ENCODE assay signal across 15 cellular contexts in the genomic region with DNA sequence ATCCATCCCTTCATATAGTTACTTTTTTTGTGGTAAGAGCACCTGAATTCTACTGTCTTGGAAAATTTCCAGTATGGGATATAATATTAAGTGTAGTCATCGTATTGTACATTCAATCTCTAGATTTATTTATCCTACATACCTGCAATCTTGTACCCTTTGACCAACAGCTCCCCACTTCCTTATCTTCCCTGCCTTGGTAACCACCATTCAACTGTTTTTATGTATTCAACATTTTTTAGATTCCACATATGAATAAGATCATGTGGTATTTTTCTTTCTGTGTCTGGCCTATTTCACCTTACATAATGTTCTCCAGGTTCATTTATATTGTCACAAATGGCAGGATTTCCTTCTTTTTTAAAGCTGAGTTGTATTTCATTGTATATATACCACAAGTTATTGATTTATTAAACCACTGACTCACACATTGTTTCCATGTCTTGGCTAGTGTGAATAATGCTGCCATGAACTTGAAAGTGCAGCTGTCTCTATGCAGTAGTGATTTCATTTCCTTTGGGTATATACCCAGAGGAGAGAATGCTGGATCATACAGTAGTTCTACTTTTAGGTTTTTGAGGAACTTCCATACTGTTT.
DNase-seq lines count a peak whose midpoint lies in the region; ATAC-seq, FAIRE-seq and TF ChIP-seq lines count a peak whose summit lies in the region.
"Had no signal": no experiment of that assay in that cellular context is flagged by ENCODE, and none has a peak within 500 bp of the region (broad histone marks: within the 10 kb centered on the region; RNA-seq: fewer than 3 reads in every experiment).

No MANE protein-coding gene starts in this region.

- H4K20me1 ChIP-seq in GM12878 (ENCODE audit: control insufficient read depth, insufficient read depth) (no peaks in the 10 kb centered on the region), OCI-LY7 (ENCODE audit: insufficient read depth, low read length) (no peaks in the 10 kb centered on the region)

- no peak for TF ChIP-seq POLR2A in GM12878 (IDR thresholded peaks at IDR 0.05; ENCODE audit: low read depth, low read length)

- H2AFZ ChIP-seq in GM12878 (ENCODE audit: control insufficient read depth, low read depth, low read length) (no peak overlapping the region), OCI-LY7 (ENCODE audit: low read length) (no peak overlapping the region)
- H2AFZ ChIP-seq: PC-9 had no signal

- H3K27me3 Mint-ChIP-seq in activated naive CD4-positive, alpha-beta T cell treated with anti-CD3 and anti-CD28 coated beads, Interleukin-2, amount 10 ng/mL, durations not matched to agents 7 days and 5 days = no peaks in the 10 kb centered on the region

- no peaks in the 10 kb centered on the region for H3K9me3 Mint-ChIP-seq in activated naive CD4-positive, alpha-beta T cell treated with anti-CD3 and anti-CD28 coated beads, Interleukin-2, amount 10 ng/mL, durations not matched to agents 7 days and 5 days

- in situ Hi-C loops in GM12878 (cut with MboI) = no loop called here

- no peaks in the 10 kb centered on the region for H3K36me3 Mint-ChIP-seq in activated naive CD4-positive, alpha-beta T cell treated with anti-CD3 and anti-CD28 coated beads, Interleukin-2, amount 10 ng/mL, durations not matched to agents 7 days and 5 days
- H3K36me3 Mint-ChIP-seq: CD8-positive, alpha-beta T cell had no signal

- no peak overlapping the region for H3K4me3 Mint-ChIP-seq in activated naive CD4-positive, alpha-beta T cell treated with anti-CD3 and anti-CD28 coated beads, Interleukin-2, amount 10 ng/mL, durations not matched to agents 7 days and 5 days
- H3K4me3 Mint-ChIP-seq: CD8-positive, alpha-beta T cell had no signal

- TF ChIP-seq CTCF in GM12878 (IDR thresholded peaks at IDR 0.05 in 2 of 3, conservative IDR thresholded peaks at IDR 0.05 in 1 of 3; ENCODE audit: control insufficient read depth in 2 of 3, extremely low read depth in 1 of 3, insufficient read depth in 1 of 3, low read depth in 3 of 3, low read length in 3 of 3) = no peak
- no peak for TF ChIP-seq CTCF in fibroblast of the aortic adventitia (IDR thresholded peaks at IDR 0.05; ENCODE audit: insufficient read depth, low read length)
- no peak for TF ChIP-seq CTCF in OCI-LY7 (conservative IDR thresholded peaks at IDR 0.05; ENCODE audit: low read length)

- DNase-seq in HT1080 (ENCODE audit: low read depth) (peak; percentile 11), GM12878 (ENCODE audit: low read depth, low spot score) (no peak), fibroblast of the aortic adventitia (ENCODE audit: low read depth) (peak; percentile 5), renal cortical epithelial cell (ENCODE audit: low read depth) (peak; percentile 66), OCI-LY7 (ENCODE audit: low spot score) (no peak)
- no peak for DNase-seq in activated naive CD4-positive, alpha-beta T cell treated with anti-CD3 and anti-CD28 coated beads, Interleukin-2, amount 10 ng/mL, durations not matched to agents 7 days and 5 days
- DNase-seq: CD8-positive, alpha-beta T cell; DMS 273 treated with DMSO at 0.1 percent for 48 hours; EL; H7; NCI-H1694; PC-9; SK-N-SH had no signal

- CTCF ChIA-PET in GM12878 (lab: Yijun Ruan, JAX) (interaction anchor here (1.5 to 1.8 kb wide), 2 partner anchors 60 to 398 kb away, joined by 3 to 5 read pairs; no protein-coding TSS in a partner anchor), OCI-LY7 (lab: Charles Lee; ENCODE audit: unreplicated experiment) (no interaction called here)
- CTCF ChIA-PET in activated naive CD4-positive, alpha-beta T cell treated with anti-CD3 and anti-CD28 coated beads, Interleukin-2, amount 10 ng/mL, durations not matched to agents 7 days and 5 days (lab: Charles Lee) = no interaction called here

- no peak overlapping the region for H3K4me3 ChIP-seq in GM12878
- H3K4me3 ChIP-seq in fibroblast of the aortic adventitia (ENCODE audit: low read depth, low read length) = no peak overlapping the region
- H3K4me3 ChIP-seq in OCI-LY7 (ENCODE audit: low read depth, low read length, poor library complexity, severe bottlenecking) = no peak overlapping the region
- H3K4me3 ChIP-seq: PC-9 had no signal

- H3K9ac ChIP-seq in GM12878 (ENCODE audit: control insufficient read depth, insufficient read depth, low read length) = no peak overlapping the region
- H3K9ac ChIP-seq: SK-N-SH had no signal

- no peaks in the 10 kb centered on the region for H3K9me3 ChIP-seq in GM12878 (replicated peaks; ENCODE audit: control insufficient read depth, insufficient read depth, low read length)
- H3K9me3 ChIP-seq in OCI-LY7 (ENCODE audit: low read length) = no peaks in the 10 kb centered on the region
- H3K9me3 ChIP-seq: SK-N-SH had no signal

- no peaks in the 10 kb centered on the region for H3K4me1 Mint-ChIP-seq in activated naive CD4-positive, alpha-beta T cell treated with anti-CD3 and anti-CD28 coated beads, Interleukin-2, amount 10 ng/mL, durations not matched to agents 7 days and 5 days

- H3K27ac ChIP-seq in GM12878 (ENCODE audit: control insufficient read depth, insufficient read depth) = no peak overlapping the region
- no peak overlapping the region for H3K27ac ChIP-seq in OCI-LY7 (ENCODE audit: low read depth, low read length, poor library complexity, severe bottlenecking)
- H3K27ac ChIP-seq: PC-9 had no signal

- POLR2A ChIA-PET in GM12878 (lab: Charles Lee) (no interaction called here), OCI-LY7 (lab: Charles Lee) (no interaction called here)

- BruUV-seq in GM12878 (replicated peaks; lab: Mats Ljungman, UMichigan) = no TSS peak
- no TSS peak for BruUV-seq in OCI-LY7 (replicated peaks; lab: Mats Ljungman, UMichigan)

- ATAC-seq in GM12878 = peak; percentile 68
- ATAC-seq in HG02973 (IDR thresholded peaks at IDR 0.05; ENCODE audit: unreplicated experiment) = no peak
- ATAC-seq: CD8-positive, alpha-beta T cell; Right ventricle myocardium inferior had no signal

- H3K27me3 ChIP-seq in GM12878 (replicated peaks in 1 of 2; ENCODE audit: control insufficient read depth in 2 of 2, insufficient read depth in 2 of 2, low read length in 1 of 2) = no peaks in the 10 kb centered on the region

- SMC1A ChIA-PET in GM12878 (lab: Charles Lee; ENCODE audit: uncharacterized antibody, unreplicated experiment) = no interaction called here

- H3K36me3 ChIP-seq in GM12878 (ENCODE audit: control insufficient read depth in 2 of 2, insufficient read depth in 2 of 2, low read length in 1 of 2) (no peaks in the 10 kb centered on the region), OCI-LY7 (ENCODE audit: insufficient read depth, low read length) (no peaks in the 10 kb centered on the region)

- H3K27ac Mint-ChIP-seq in activated naive CD4-positive, alpha-beta T cell treated with anti-CD3 and anti-CD28 coated beads, Interleukin-2, amount 10 ng/mL, durations not matched to agents 7 days and 5 days = no peak overlapping the region
- H3K27ac Mint-ChIP-seq: CD8-positive, alpha-beta T cell had no signal

- H3K79me2 ChIP-seq in GM12878 (ENCODE audit: control insufficient read depth, insufficient read depth, low read length) (no peaks in the 10 kb centered on the region), OCI-LY7 (ENCODE audit: insufficient read depth, low read depth, low read length) (no peaks in the 10 kb centered on the region)

- RAD21 ChIA-PET in GM12878 (lab: Charles Lee; ENCODE audit: unreplicated experiment) = no interaction called here

- H3K4me2 ChIP-seq in GM12878 (ENCODE audit: control insufficient read depth, insufficient read depth) (no peak overlapping the region), OCI-LY7 (ENCODE audit: low read length) (no peak overlapping the region)
- H3K4me2 ChIP-seq: PC-9, SK-N-SH had no signal

- H3K4me1 ChIP-seq in GM12878 (ENCODE audit: control insufficient read depth, insufficient read depth, low read length) (no peaks in the 10 kb centered on the region), OCI-LY7 (ENCODE audit: insufficient read depth, low read length, poor library complexity, severe bottlenecking) (no peaks in the 10 kb centered on the region)

- TF ChIP-seq RAD21 in GM12878 (IDR thresholded peaks at IDR 0.05; ENCODE audit: insufficient read depth, low read depth, low read length) = no peak

- 0% methylated on average over 1 of the region's 1 CpG for WGBS in GM12878 (ENCODE audit: insufficient coverage, insufficient replicate concordance, low lambda C conversion rate, missing lambda C conversion rate)

- intact Hi-C loops in GM12878 (cut with micrococcal nuclease; ENCODE audit: unreplicated experiment) = loop anchor here (5.0 kb wide), 1 partner anchor 609 kb away; no protein-coding TSS in a partner anchor
- intact Hi-C loops in OCI-LY7 (cut with micrococcal nuclease; ENCODE audit: unreplicated experiment) = loop anchor here (10.0 kb wide), 1 partner anchor 126 kb away; no protein-coding TSS in a partner anchor

- TF ChIP-seq EP300 in GM12878 (IDR thresholded peaks at IDR 0.05; ENCODE audit: borderline replicate concordance in 1 of 2, control insufficient read depth in 1 of 2, low read depth in 2 of 2, low read length in 2 of 2) = no peak

- no peaks in the 10 kb centered on the region for H3K9me2 ChIP-seq in OCI-LY7 (ENCODE audit: insufficient read depth, low read length)
- H3K9me2 ChIP-seq: SK-N-SH had no signal

- no peak for FAIRE-seq in GM12878 (lab: Jason Lieb, UNC)

TF ChIP-seq in GM12878, 131 proteins besides CTCF, POLR2A, EP300 and RAD21 (continues in another document):
- TF ChIP-seq, protein P1, sequence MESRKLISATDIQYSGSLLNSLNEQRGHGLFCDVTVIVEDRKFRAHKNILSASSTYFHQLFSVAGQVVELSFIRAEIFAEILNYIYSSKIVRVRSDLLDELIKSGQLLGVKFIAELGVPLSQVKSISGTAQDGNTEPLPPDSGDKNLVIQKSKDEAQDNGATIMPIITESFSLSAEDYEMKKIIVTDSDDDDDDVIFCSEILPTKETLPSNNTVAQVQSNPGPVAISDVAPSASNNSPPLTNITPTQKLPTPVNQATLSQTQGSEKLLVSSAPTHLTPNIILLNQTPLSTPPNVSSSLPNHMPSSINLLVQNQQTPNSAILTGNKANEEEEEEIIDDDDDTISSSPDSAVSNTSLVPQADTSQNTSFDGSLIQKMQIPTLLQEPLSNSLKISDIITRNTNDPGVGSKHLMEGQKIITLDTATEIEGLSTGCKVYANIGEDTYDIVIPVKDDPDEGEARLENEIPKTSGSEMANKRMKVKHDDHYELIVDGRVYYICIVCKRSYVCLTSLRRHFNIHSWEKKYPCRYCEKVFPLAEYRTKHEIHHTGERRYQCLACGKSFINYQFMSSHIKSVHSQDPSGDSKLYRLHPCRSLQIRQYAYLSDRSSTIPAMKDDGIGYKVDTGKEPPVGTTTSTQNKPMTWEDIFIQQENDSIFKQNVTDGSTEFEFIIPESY (IDR thresholded peaks at IDR 0.05) = no peak
- TF ChIP-seq MEF2A (IDR thresholded peaks at IDR 0.05; ENCODE audit: insufficient read depth, low read depth, low read length) = no peak

Comparison
In these comparisons a context has a peak if more than half of its experiments do, and no peak if none do; other contexts are left out.
1. DNase-seq: peak in HT1080 (single experiment), fibroblast of the aortic adventitia (single experiment) and renal cortical epithelial cell (single experiment); none in GM12878 (single experiment), OCI-LY7 (single experiment) and activated naive CD4-positive, alpha-beta T cell treated with anti-CD3 and anti-CD28 coated beads, Interleukin-2, amount 10 ng/mL, durations not matched to agents 7 days and 5 days (single experiment).